Comparison of ENCODE assay signal across 11 cellular contexts in genomic region chr2:126885701-126886121, GRCh38. TPM values are rescaled to one million over a fixed set of nuclear protein-coding genes. Genes with fewer than 3 reads are reported as not detected.
DNase-seq lines count a peak whose midpoint lies in the region; ATAC-seq, FAIRE-seq and TF ChIP-seq lines count a peak whose summit lies in the region.
"Had no signal": no experiment of that assay in that cellular context is flagged by ENCODE, and none has a peak within 500 bp of the region (broad histone marks: within the 10 kb centered on the region; RNA-seq: fewer than 3 reads in every experiment).

No MANE protein-coding gene starts in this region.

- intact Hi-C loops in left lung (cut with DNase I) (no loop called here), spleen (cut with DNase I; ENCODE audit: low total_unique reads) (no loop called here)

- H3K79me2 ChIP-seq in GM23338 (replicated peaks; ENCODE audit: insufficient read depth): no peaks in the 10 kb centered on the region

- no peaks in the 10 kb centered on the region for H3K9me2 ChIP-seq in GM23338 (ENCODE audit: insufficient read depth)

- H3K4me3 Mint-ChIP-seq in GM23338: peak overlapping the region; percentile 6; the same call in 1 of the 3 replicates

- no peaks in the 10 kb centered on the region for H3F3A ChIP-seq in GM23338 (replicated peaks; ENCODE audit: low read depth)

- TF ChIP-seq CTCF in GM23338 (conservative IDR thresholded peaks at IDR 0.05; ENCODE audit: low read depth in 2 of 2) (no peak), coronary artery (IDR thresholded peaks at IDR 0.05) (no peak), left lung (IDR thresholded peaks at IDR 0.05) (no peak), spleen (IDR thresholded peaks at IDR 0.05 in 8 of 11, conservative IDR thresholded peaks at IDR 0.05 in 3 of 11) (no peak)

- H3K27ac ChIP-seq in GM23338 (ENCODE audit: low read depth): no peak overlapping the region
- H3K27ac ChIP-seq in coronary artery: no peak overlapping the region
- no peak overlapping the region for H3K27ac ChIP-seq in left lung
- no peak overlapping the region for H3K27ac ChIP-seq in spleen
- H3K27ac ChIP-seq in small intestine (ENCODE audit: low read depth in 1 of 2, low read length in 1 of 2): no peak overlapping the region
- H3K27ac ChIP-seq: SK-N-MC had no signal

- H3K4me1 ChIP-seq in GM23338 (ENCODE audit: insufficient read depth) (no peaks in the 10 kb centered on the region), left lung (peaks cover 5 to 8% of the 10 kb centered on the region in 2 donors), spleen (peaks cover 0 to 15% (median 9%) of the 10 kb centered on the region in 6 donors), small intestine (ENCODE audit: control insufficient read depth in 2 of 2, insufficient read depth in 1 of 2, low read depth in 1 of 2, low read length in 1 of 2) (no peaks in the 10 kb centered on the region)

- peaks cover 4% of the 10 kb centered on the region for H3K27me3 Mint-ChIP-seq in GM23338 (ENCODE audit: insufficient read depth, low read depth, poor library complexity)

- H3K27ac Mint-ChIP-seq in GM23338: no peak overlapping the region

- no peaks in the 10 kb centered on the region for H3K36me3 ChIP-seq in GM23338 (ENCODE audit: insufficient read depth)
- H3K36me3 ChIP-seq in left lung: no peaks in the 10 kb centered on the region
- H3K36me3 ChIP-seq in spleen: no peaks in the 10 kb centered on the region
- no peaks in the 10 kb centered on the region for H3K36me3 ChIP-seq in small intestine (ENCODE audit: control insufficient read depth in 2 of 2, insufficient read depth in 2 of 2, low read length in 2 of 2)

- peaks cover 4% of the 10 kb centered on the region; the same call in 1 of the 3 replicates for H3K4me1 Mint-ChIP-seq in GM23338

- DNase-seq in GM23338 (ENCODE audit: low spot score) (peak; percentile 44), coronary artery (ENCODE audit: low spot score) (peak; percentile 64), left lung (peak in 1 of 2 donors; percentile 68), spleen (no peak), NCI-H2196 (lab: John Stamatoyannopoulos, UW; ENCODE audit: unreplicated experiment) (no peak), small intestine (no peak), COLO829 (ENCODE audit: low spot score) (no peak)
- no peak for DNase-seq in activated naive CD4-positive, alpha-beta T cell treated with Interleukin-2 at 50 U/mL for 16 hours
- DNase-seq: NCI-H187 had no signal

- TF ChIP-seq POLR2A in spleen (IDR thresholded peaks at IDR 0.05): no peak

- no peaks in the 10 kb centered on the region for H4K20me1 ChIP-seq in GM23338 (replicated peaks; ENCODE audit: insufficient read depth)

- H3K4me3 ChIP-seq in GM23338 (peak overlapping the region; percentile 53), coronary artery (peak overlapping the region; percentile 53), left lung (peak overlapping the region; percentile 19), spleen (peak overlapping the region in 5 of 8 donors; percentile 19 to 61 (median 32)), small intestine (ENCODE audit: low read depth in 1 of 2, low read length in 2 of 2) (no peak overlapping the region)
- H3K4me3 ChIP-seq: SK-N-MC had no signal

- H3K9me3 ChIP-seq in left lung (no peaks in the 10 kb centered on the region), spleen (no peaks in the 10 kb centered on the region), small intestine (ENCODE audit: control insufficient read depth, low read depth) (no peaks in the 10 kb centered on the region)

- no peaks in the 10 kb centered on the region for H3K36me3 Mint-ChIP-seq in GM23338 (ENCODE audit: low read depth)

- peak overlapping the region; percentile 80; the same call in 1 of the 2 replicates for H3K4me2 ChIP-seq in GM23338

- H3K27me3 ChIP-seq in GM23338 (ENCODE audit: insufficient read depth) (peaks cover 6% of the 10 kb centered on the region; the same call in 1 of the 2 replicates), left lung (peaks cover 0 to 26% of the 10 kb centered on the region in 2 donors), spleen (replicated peaks in 1 of 7) (peaks cover 0 to 43% (median 11%) of the 10 kb centered on the region in 7 donors), small intestine (ENCODE audit: control insufficient read depth in 2 of 2, insufficient read depth in 2 of 2, low read length in 2 of 2) (no peaks in the 10 kb centered on the region)

- FAIRE-seq in small intestine (lab: Jason Lieb, UNC): no peak
- FAIRE-seq: G401.6 had no signal

- H2AFZ ChIP-seq in GM23338: peak overlapping the region; percentile 97

- 37 to 54% (median 50%) methylated on average over 14 to 18 of the region's 18 CpGs for WGBS in spleen, 5 donors
- 44 to 64% (median 60%) methylated on average over 16 to 18 of the region's 18 CpGs for WGBS in small intestine, 3 donors

- ATAC-seq in GM23338 (peak; percentile 39), left lung (peak; percentile 53)

- no peaks in the 10 kb centered on the region for H3K9me3 Mint-ChIP-seq in GM23338

TF ChIP-seq in GM23338, 12 proteins besides CTCF, POLR2A, EP300 and RAD21:
- no peak for TF ChIP-seq CREB1 (CRISPR knock-in tag; IDR thresholded peaks at IDR 0.05; ENCODE audit: low read depth)
- no peak for TF ChIP-seq ZNF331 (CRISPR knock-in tag; IDR thresholded peaks at IDR 0.05; ENCODE audit: low read depth)
- TF ChIP-seq EZH2phosphoT487 (IDR thresholded peaks at IDR 0.05; ENCODE audit: unreplicated experiment): no peak
- TF ChIP-seq ZNF114 (CRISPR knock-in tag; IDR thresholded peaks at IDR 0.05): no peak
- TF ChIP-seq JUNB (IDR thresholded peaks at IDR 0.05; ENCODE audit: unreplicated experiment): no peak

RNA-seq across cellular contexts. Expression of gene TEX51, which starts 13.0 kb away (rescaled TPM):
- not detected in 2 replicates for total RNA-seq in GM23338 (2014; rRNA removed; shearing (Covaris generic))
- not detected in 2 replicates for polyA plus RNA-seq in GM23338 (2016; fragmentation: Nextera tagmentation; extraction: Ambion mirVana)
- total RNA-seq in left lung: not detected
- total RNA-seq in spleen: not detected
- not detected for polyA plus RNA-seq in spleen
- not detected for polyA plus RNA-seq in small intestine

Comparison
In these comparisons a context has a peak if more than half of its experiments do, and no peak if none do; other contexts are left out.
1. DNase-seq: peak in GM23338 (single experiment) and coronary artery (single experiment); none in spleen (single experiment), NCI-H2196 (single experiment), small intestine (single experiment), COLO829 (single experiment) and activated naive CD4-positive, alpha-beta T cell treated with Interleukin-2 at 50 U/mL for 16 hours (single experiment).
2. H3K4me3 ChIP-seq: peak in GM23338 (single experiment), coronary artery (single experiment), left lung (2 of 2) and spleen (5 of 8); none in small intestine (0 of 2).